ENCODE assay signal across 24 cellular contexts in the genomic region with DNA sequence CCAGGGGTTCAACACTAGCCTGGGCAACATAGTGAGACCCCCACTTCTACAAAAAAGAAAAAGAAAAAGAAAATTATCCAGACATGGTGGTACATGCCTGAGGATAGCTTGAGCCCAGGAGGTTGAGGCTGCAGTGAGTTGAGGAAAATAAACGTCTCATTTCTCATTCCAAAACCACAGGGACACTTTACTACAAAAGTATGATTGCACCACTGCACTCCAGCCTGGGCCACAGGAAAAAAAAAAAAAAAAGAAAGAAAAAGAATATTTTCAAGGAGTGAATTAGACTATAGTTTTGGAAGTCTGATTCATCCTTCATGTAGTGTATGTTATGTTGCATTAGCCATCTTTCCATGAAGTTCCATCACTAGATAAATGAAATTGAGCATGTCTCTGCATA.
"Had no signal": no experiment of that assay in that cellular context is flagged by ENCODE, and none has a peak within 500 bp of the region (broad histone marks: within the 10 kb centered on the region; RNA-seq: fewer than 3 reads in every experiment).

No MANE protein-coding gene starts in this region.

- H3K27ac ChIP-seq: body of pancreas, lower lobe of right lung, ovary, spleen, thoracic aorta, uterus, WERI-Rb-1 had no signal

- H3K4me3 ChIP-seq: body of pancreas, coronary artery, esophagus squamous epithelium, heart left ventricle, lower lobe of right lung, ovary, spleen, thoracic aorta, uterus had no signal

- H3K27ac Mint-ChIP-seq: activated CD4-positive, alpha-beta memory T cell treated with anti-CD3 and anti-CD28 coated beads for 36 hours; activated CD4-positive, alpha-beta T cell treated with anti-CD3 and anti-CD28 coated beads for 36 hours; activated CD8-positive, alpha-beta memory T cell treated with anti-CD3 and anti-CD28 coated beads, Interleukin-2, amount 10 ng/mL, durations not matched to agents 7 days and 5 days; activated naive CD4-positive, alpha-beta T cell treated with anti-CD3 and anti-CD28 coated beads for 36 hours; activated naive CD8-positive, alpha-beta T cell treated with anti-CD3 and anti-CD28 coated beads, Interleukin-2, amount 50 U/mL, for 24 hours; activated T-helper 2 cell treated with anti-CD3 and anti-CD28 coated beads, Interferon-gamma antibody, Interleukin-2, Interleukin-4, amounts not matched to agents 10 μg/mL and 5 μg/mL and 100 μg/mL, durations not matched to agents 14 hours and 24 hours and 36 hours; mesothelial cell of epicardium; stimulated activated naive CD8-positive, alpha-beta T cell treated with anti-CD3 and anti-CD28 coated beads, Interleukin-15, amount 100 ng/mL, for 72 hours had no signal

- H3K36me3 ChIP-seq: esophagus squamous epithelium, heart left ventricle, lower lobe of right lung, ovary, spleen, thoracic aorta, uterus, WERI-Rb-1 had no signal

- H3K9me3 ChIP-seq: body of pancreas, esophagus squamous epithelium, heart left ventricle, lower lobe of right lung, ovary, spleen, thoracic aorta, uterus had no signal

- DNase-seq: activated CD4-positive, alpha-beta memory T cell treated with anti-CD3 and anti-CD28 coated beads for 36 hours; activated CD4-positive, alpha-beta T cell treated with anti-CD3 and anti-CD28 coated beads for 36 hours; activated CD8-positive, alpha-beta memory T cell treated with anti-CD3 and anti-CD28 coated beads, Interleukin-2, amount 10 ng/mL, durations not matched to agents 7 days and 5 days; activated naive CD4-positive, alpha-beta T cell treated with anti-CD3 and anti-CD28 coated beads for 36 hours; activated naive CD8-positive, alpha-beta T cell treated with anti-CD3 and anti-CD28 coated beads, Interleukin-2, amount 50 U/mL, for 24 hours; activated T-cell treated with anti-CD3 and anti-CD28 coated beads, Interleukin-2, amount 50 U/mL, for 1 hour; body of pancreas; central memory CD4-positive, alpha-beta T cell; esophagus squamous epithelium; foreskin melanocyte; heart left ventricle; left cardiac atrium; lower lobe of right lung; ovary; spleen; stimulated activated naive CD8-positive, alpha-beta T cell treated with anti-CD3 and anti-CD28 coated beads, Interleukin-15, amount 100 ng/mL, for 72 hours; T-helper 9 cell; uterus; WERI-Rb-1 had no signal

- H3K9me3 Mint-ChIP-seq: activated CD4-positive, alpha-beta memory T cell treated with anti-CD3 and anti-CD28 coated beads for 36 hours; activated naive CD4-positive, alpha-beta T cell treated with anti-CD3 and anti-CD28 coated beads for 36 hours; activated naive CD8-positive, alpha-beta T cell treated with anti-CD3 and anti-CD28 coated beads, Interleukin-2, amount 50 U/mL, for 24 hours; activated T-helper 2 cell treated with anti-CD3 and anti-CD28 coated beads, Interferon-gamma antibody, Interleukin-2, Interleukin-4, amounts not matched to agents 10 μg/mL and 5 μg/mL and 100 μg/mL, durations not matched to agents 14 hours and 24 hours and 36 hours; stimulated activated naive CD8-positive, alpha-beta T cell treated with anti-CD3 and anti-CD28 coated beads, Interleukin-15, amount 100 ng/mL, for 72 hours had no signal

- H3K36me3 Mint-ChIP-seq: activated CD4-positive, alpha-beta memory T cell treated with anti-CD3 and anti-CD28 coated beads for 36 hours; activated CD8-positive, alpha-beta memory T cell treated with anti-CD3 and anti-CD28 coated beads, Interleukin-2, amount 10 ng/mL, durations not matched to agents 7 days and 5 days; mesothelial cell of epicardium had no signal

- H3K27me3 ChIP-seq: body of pancreas, esophagus squamous epithelium, heart left ventricle, ovary, uterus had no signal

- H3K4me3 Mint-ChIP-seq: activated CD4-positive, alpha-beta memory T cell treated with anti-CD3 and anti-CD28 coated beads for 36 hours; activated CD4-positive, alpha-beta T cell treated with anti-CD3 and anti-CD28 coated beads for 36 hours; activated CD8-positive, alpha-beta memory T cell treated with anti-CD3 and anti-CD28 coated beads, Interleukin-2, amount 10 ng/mL, durations not matched to agents 7 days and 5 days; activated naive CD4-positive, alpha-beta T cell treated with anti-CD3 and anti-CD28 coated beads for 36 hours; activated naive CD8-positive, alpha-beta T cell treated with anti-CD3 and anti-CD28 coated beads, Interleukin-2, amount 50 U/mL, for 24 hours; mesothelial cell of epicardium; neural crest cell; stimulated activated naive CD8-positive, alpha-beta T cell treated with anti-CD3 and anti-CD28 coated beads, Interleukin-15, amount 100 ng/mL, for 72 hours had no signal
